ENCODE assay signal across 11 cellular contexts in the genomic region with DNA sequence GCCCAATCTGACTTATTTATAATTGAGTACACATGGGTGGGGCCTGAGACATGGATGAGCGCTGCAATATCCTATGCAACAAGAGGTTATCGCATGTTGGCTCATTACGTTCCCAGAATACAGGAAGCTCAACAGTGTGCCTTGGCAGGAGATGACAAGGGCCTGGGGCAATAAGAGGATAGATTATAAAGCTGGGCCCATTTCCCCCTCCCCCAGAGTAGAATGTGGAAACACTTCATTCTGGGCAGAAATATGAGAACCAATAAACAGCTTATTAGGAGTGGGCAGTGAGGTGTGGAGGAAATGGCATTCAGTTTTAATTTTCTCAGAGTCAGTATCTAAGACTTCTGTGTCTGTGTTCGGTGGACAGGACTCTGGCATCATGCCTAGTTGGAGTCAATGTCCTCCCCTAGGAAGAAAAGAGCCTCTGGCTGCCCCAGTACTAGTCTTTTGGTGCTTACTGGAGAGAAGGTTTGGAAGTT.
A peak's percentile ranks its signal among the peaks of the same experiment; 100 is the strongest.
DNase-seq lines count a peak whose midpoint lies in the region; ATAC-seq, FAIRE-seq and TF ChIP-seq lines count a peak whose summit lies in the region.
"Had no signal": no experiment of that assay in that cellular context is flagged by ENCODE, and none has a peak within 500 bp of the region (broad histone marks: within the 10 kb centered on the region; RNA-seq: fewer than 3 reads in every experiment).

No MANE protein-coding gene starts in this region.

- H3K27ac ChIP-seq in endothelial cell of umbilical vein (ENCODE audit: insufficient read depth, low read depth, low read length) (no peak overlapping the region), WERI-Rb-1 (no peak overlapping the region)

- dilution Hi-C loops in endothelial cell of umbilical vein (cut with MboI; ENCODE audit: extremely low pct_ligation_motif_present, low sequenced_read_pairs), result loop anchor here (25.0 kb wide), 1 partner anchor 148 kb away; the partner anchor contains the start of genes P3R3URF, POMGNT1 and TSPAN1

- POLR2A ChIA-PET in endothelial cell of umbilical vein (lab: Charles Lee), result no interaction called here

- intact Hi-C loops in endothelial cell of umbilical vein (cut with micrococcal nuclease), result no loop called here

- H3K4me3 ChIP-seq in endothelial cell of umbilical vein (replicated peaks in 1 of 3; ENCODE audit: insufficient read depth in 1 of 3, low read depth in 1 of 3, low read length in 3 of 3) (no peak overlapping the region), WERI-Rb-1 (ENCODE audit: low read depth, low read length) (no peak overlapping the region)

- no peak for ATAC-seq in GM21737 (IDR thresholded peaks at IDR 0.05; ENCODE audit: unreplicated experiment)

- no peak for FAIRE-seq in endothelial cell of umbilical vein (lab: Jason Lieb, UNC)

- H3K27me3 ChIP-seq in endothelial cell of umbilical vein (ENCODE audit: control insufficient read depth in 2 of 2, insufficient read depth in 2 of 2, low read length in 2 of 2) (no peaks in the 10 kb centered on the region), WERI-Rb-1 (ENCODE audit: insufficient read depth, low read depth, severe bottlenecking) (no peaks in the 10 kb centered on the region)

- DNase-seq in GM04504 (ENCODE audit: low read depth), result peak; percentile 44
- peak; percentile 56 for DNase-seq in NCI-H69 (lab: John Stamatoyannopoulos, UW)
- DNase-seq in endothelial cell of umbilical vein (ENCODE audit: low read depth, low spot score), result peak; percentile 83
- peak; percentile 60 for DNase-seq in renal cortical epithelial cell (ENCODE audit: low read depth)
- DNase-seq in activated T-cell treated with anti-CD3 and anti-CD28 coated beads, Interleukin-2, amount 50 U/mL, for 48 hours, result no peak
- no peak for DNase-seq in WERI-Rb-1
- DNase-seq in NCI-H774 (lab: John Stamatoyannopoulos, UW), result no peak
- DNase-seq: activated CD4-positive, alpha-beta T cell treated with anti-CD3 and anti-CD28 coated beads, Interleukin-2, amount 10 ng/mL, durations not matched to agents 24 days and 14 days; aorta; NCI-H524 treated with DMSO at 0.1 percent for 48 hours had no signal

- no peaks in the 10 kb centered on the region for H3K79me2 ChIP-seq in endothelial cell of umbilical vein (ENCODE audit: control insufficient read depth, insufficient read depth, low read length)

- no peaks in the 10 kb centered on the region for H4K20me1 ChIP-seq in endothelial cell of umbilical vein (replicated peaks; ENCODE audit: control insufficient read depth, extremely low read depth, insufficient read depth, low read length)

- TF ChIP-seq POLR2A in endothelial cell of umbilical vein (IDR thresholded peaks at IDR 0.05; ENCODE audit: low read depth, low read length), result no peak

- H3K4me1 ChIP-seq in endothelial cell of umbilical vein (ENCODE audit: control insufficient read depth, extremely low read depth, insufficient read depth, low read length), result peaks cover 4% of the 10 kb centered on the region

- no peak overlapping the region for H2AFZ ChIP-seq in endothelial cell of umbilical vein (ENCODE audit: low read depth, low read length)

- no peak overlapping the region for H3K9ac ChIP-seq in endothelial cell of umbilical vein (replicated peaks; ENCODE audit: extremely low read depth, insufficient read depth, low read length)

- no peaks in the 10 kb centered on the region for H3K9me1 ChIP-seq in endothelial cell of umbilical vein (replicated peaks; ENCODE audit: control insufficient read depth, extremely low read depth, insufficient read depth, low read length)

- H3K36me3 ChIP-seq in endothelial cell of umbilical vein (ENCODE audit: control insufficient read depth in 2 of 2, extremely low read depth in 1 of 2, insufficient read depth in 2 of 2, low read length in 2 of 2) (peaks cover 0 to 9% of the 10 kb centered on the region in 2 experiments), WERI-Rb-1 (peaks cover 38% of the 10 kb centered on the region)

- TF ChIP-seq CTCF in endothelial cell of umbilical vein (IDR thresholded peaks at IDR 0.05; ENCODE audit: extremely low read depth in 1 of 2, insufficient read depth in 1 of 2, low read depth in 1 of 2, low read length in 2 of 2) (no peak), WERI-Rb-1 (IDR thresholded peaks at IDR 0.05; ENCODE audit: low read depth, low read length) (no peak)

- BruUV-seq in endothelial cell of umbilical vein (replicated peaks; lab: Mats Ljungman, UMichigan), result no TSS peak

- H3K9me3 ChIP-seq in endothelial cell of umbilical vein (replicated peaks; ENCODE audit: control insufficient read depth, insufficient read depth, low read length) (no peaks in the 10 kb centered on the region), WERI-Rb-1 (ENCODE audit: severe bottlenecking) (no peaks in the 10 kb centered on the region)

- H3K4me2 ChIP-seq in endothelial cell of umbilical vein (ENCODE audit: insufficient read depth, low read length), result no peak overlapping the region

- CTCF ChIA-PET in endothelial cell of umbilical vein (lab: Charles Lee), result interaction anchor here (0.9 to 8.3 kb wide), 13 partner anchors 10 to 184 kb away, joined by 3 to 146 read pairs (median 4); partner anchors contain the start of genes PIK3R3 and TSPAN1

TF ChIP-seq in endothelial cell of umbilical vein, 7 proteins besides CTCF, POLR2A, EP300 and RAD21:
- TF ChIP-seq JUN (IDR thresholded peaks at IDR 0.05; ENCODE audit: borderline replicate concordance, insufficient read depth, insufficient read length, low read depth) (no peak), POLR2AphosphoS5 (IDR thresholded peaks at IDR 0.05; ENCODE audit: insufficient read depth, low read depth, low read length) (no peak), GATA2 (IDR thresholded peaks at IDR 0.05; ENCODE audit: insufficient read depth, insufficient read length, low read depth, low read length) (no peak), EZH2 (IDR thresholded peaks at IDR 0.05; ENCODE audit: borderline replicate concordance, low read depth, low read length, severe bottlenecking) (no peak), FOS (IDR thresholded peaks at IDR 0.05; ENCODE audit: borderline replicate concordance, insufficient read depth, low read length) (no peak), MYC (IDR thresholded peaks at IDR 0.05; ENCODE audit: low read depth, low read length) (no peak)
- TF ChIP-seq, protein P1, sequence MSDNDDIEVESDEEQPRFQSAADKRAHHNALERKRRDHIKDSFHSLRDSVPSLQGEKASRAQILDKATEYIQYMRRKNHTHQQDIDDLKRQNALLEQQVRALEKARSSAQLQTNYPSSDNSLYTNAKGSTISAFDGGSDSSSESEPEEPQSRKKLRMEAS (IDR thresholded peaks at IDR 0.05; ENCODE audit: insufficient read depth, insufficient read length), result no peak

Comparison
In these comparisons a context has a peak if more than half of its experiments do, and no peak if none do; other contexts are left out.
1. DNase-seq: peak in GM04504 (single experiment), NCI-H69 (single experiment), endothelial cell of umbilical vein (single experiment) and renal cortical epithelial cell (single experiment); none in activated T-cell treated with anti-CD3 and anti-CD28 coated beads, Interleukin-2, amount 50 U/mL, for 48 hours (0 of 2), WERI-Rb-1 (single experiment) and NCI-H774 (single experiment).